In genomic region chr1:184387871-184388670, GRCh38 we compare ENCODE assay signal across 8 cellular contexts. TPM values are rescaled to one million over a fixed set of nuclear protein-coding genes. Genes with fewer than 3 reads are reported as not detected.
A peak's percentile ranks its signal among the peaks of the same experiment; 100 is the strongest.
DNase-seq lines count a peak whose midpoint lies in the region; ATAC-seq and TF ChIP-seq lines count a peak whose summit lies in the region.

No MANE protein-coding gene starts in this region.

- H3K4me3 Mint-ChIP-seq in CD14-positive monocyte, result peak overlapping the region; percentile 84 to 95
- peak overlapping the region; percentile 84 for H3K4me3 Mint-ChIP-seq in T-helper 1 cell treated with Interleukin-12 subunit alpha and Interleukin-12 subunit beta and Interleukin-4 antibody, amounts not matched to agents 30 μg/mL and 1 μg/mL, for 36 hours
- peak overlapping the region; percentile 84 to 87 for H3K4me3 Mint-ChIP-seq in effector memory CD8-positive, alpha-beta T cell

- H3K4me3 ChIP-seq in HL-60 (replicated peaks; ENCODE audit: insufficient read depth, low read length), result peak overlapping the region; percentile 67; the same call in 1 of the 2 replicates

- H3K27me3 ChIP-seq in HL-60 (ENCODE audit: insufficient read depth, poor library complexity, severe bottlenecking), result peaks cover 65% of the 10 kb centered on the region

- DNase-seq in CD14-positive monocyte (ENCODE audit: low spot score) (no peak), HL-60 (ENCODE audit: low read depth in 1 of 2, low spot score in 1 of 2) (no peak), medulla oblongata (ENCODE audit: extremely low spot score) (peak; percentile 53), superior temporal gyrus (ENCODE audit: extremely low spot score) (peak; percentile 57), GM19240 (ENCODE audit: insufficient read length, low spot score) (no peak)
- peak in 2 of 3 experiments; percentile 14 to 36 for DNase-seq in effector memory CD8-positive, alpha-beta T cell
- DNase-seq in stimulated activated CD4-positive, alpha-beta T cell treated with anti-CD3 and anti-CD28 coated beads, Interleukin-4, amount 100 ng/mL, for 4 hours, result no peak

- H3K27ac ChIP-seq in HL-60 (replicated peaks), result no peak overlapping the region

- peaks cover 0 to 2% of the 10 kb centered on the region in 2 donors for H3K36me3 Mint-ChIP-seq in CD14-positive monocyte
- H3K36me3 Mint-ChIP-seq in T-helper 1 cell treated with Interleukin-12 subunit alpha and Interleukin-12 subunit beta and Interleukin-4 antibody, amounts not matched to agents 30 μg/mL and 1 μg/mL, for 36 hours (ENCODE audit: low read depth), result peaks cover 2% of the 10 kb centered on the region
- peaks cover 28% of the 10 kb centered on the region for H3K36me3 Mint-ChIP-seq in effector memory CD8-positive, alpha-beta T cell (ENCODE audit: insufficient read depth)

- ATAC-seq in effector memory CD8-positive, alpha-beta T cell (replicated peaks), result peak; percentile 28

- TF ChIP-seq CTCF in CD14-positive monocyte (IDR thresholded peaks at IDR 0.05) (no peak), HL-60 (IDR thresholded peaks at IDR 0.05; ENCODE audit: insufficient read depth, low read length) (no peak)

- H3K27ac Mint-ChIP-seq in CD14-positive monocyte, result peak overlapping the region in 3 of 7 donors; percentile 22 to 55 (median 42)
- H3K27ac Mint-ChIP-seq in T-helper 1 cell treated with Interleukin-12 subunit alpha and Interleukin-12 subunit beta and Interleukin-4 antibody, amounts not matched to agents 30 μg/mL and 1 μg/mL, for 36 hours, result peak overlapping the region; percentile 63
- peak overlapping the region; percentile 89 to 95 for H3K27ac Mint-ChIP-seq in effector memory CD8-positive, alpha-beta T cell

- intact Hi-C loops in CD14-positive monocyte (cut with micrococcal nuclease), result no loop called here

- peaks cover 31% of the 10 kb centered on the region for H3K4me1 Mint-ChIP-seq in CD14-positive monocyte
- H3K4me1 Mint-ChIP-seq in T-helper 1 cell treated with Interleukin-12 subunit alpha and Interleukin-12 subunit beta and Interleukin-4 antibody, amounts not matched to agents 30 μg/mL and 1 μg/mL, for 36 hours (ENCODE audit: low read depth), result peaks cover 17% of the 10 kb centered on the region
- H3K4me1 Mint-ChIP-seq in effector memory CD8-positive, alpha-beta T cell (ENCODE audit: low read depth in 2 of 2), result peaks cover 28 to 35% of the 10 kb centered on the region in 2 donors

- peaks cover 0 to 2% (median 0%) of the 10 kb centered on the region in 7 donors for H3K9me3 Mint-ChIP-seq in CD14-positive monocyte
- H3K9me3 Mint-ChIP-seq in T-helper 1 cell treated with Interleukin-12 subunit alpha and Interleukin-12 subunit beta and Interleukin-4 antibody, amounts not matched to agents 30 μg/mL and 1 μg/mL, for 36 hours, result no peaks in the 10 kb centered on the region
- H3K9me3 Mint-ChIP-seq in effector memory CD8-positive, alpha-beta T cell, result no peaks in the 10 kb centered on the region

- H3K27me3 Mint-ChIP-seq in CD14-positive monocyte (ENCODE audit: low read depth in 3 of 3), result peaks cover 16 to 33% (median 21%) of the 10 kb centered on the region in 3 donors
- peaks cover 75% of the 10 kb centered on the region for H3K27me3 Mint-ChIP-seq in T-helper 1 cell treated with Interleukin-12 subunit alpha and Interleukin-12 subunit beta and Interleukin-4 antibody, amounts not matched to agents 30 μg/mL and 1 μg/mL, for 36 hours (ENCODE audit: low read depth)
- peaks cover 0 to 50% of the 10 kb centered on the region in 2 donors for H3K27me3 Mint-ChIP-seq in effector memory CD8-positive, alpha-beta T cell

RNA-seq across cellular contexts. Expression of gene C1orf21, which starts 1.2 kb away (rescaled TPM):
- 1 to 10 TPM in 1 of 2 donors, under 1 TPM in 1; 0.28 to 1.1 TPM for polyA plus RNA-seq in CD14-positive monocyte

Comparison
In these comparisons a context has a peak if more than half of its experiments do, and no peak if none do; other contexts are left out.
1. DNase-seq: peak in effector memory CD8-positive, alpha-beta T cell (2 of 3), medulla oblongata (single experiment) and superior temporal gyrus (single experiment); none in CD14-positive monocyte (single experiment), HL-60 (0 of 2), GM19240 (single experiment) and stimulated activated CD4-positive, alpha-beta T cell treated with anti-CD3 and anti-CD28 coated beads, Interleukin-4, amount 100 ng/mL, for 4 hours (0 of 2).
2. Peak in every context shown above with its lines, with median percentiles within 50 percentile points of each other: H3K4me3 Mint-ChIP-seq.